In the genomic region with DNA sequence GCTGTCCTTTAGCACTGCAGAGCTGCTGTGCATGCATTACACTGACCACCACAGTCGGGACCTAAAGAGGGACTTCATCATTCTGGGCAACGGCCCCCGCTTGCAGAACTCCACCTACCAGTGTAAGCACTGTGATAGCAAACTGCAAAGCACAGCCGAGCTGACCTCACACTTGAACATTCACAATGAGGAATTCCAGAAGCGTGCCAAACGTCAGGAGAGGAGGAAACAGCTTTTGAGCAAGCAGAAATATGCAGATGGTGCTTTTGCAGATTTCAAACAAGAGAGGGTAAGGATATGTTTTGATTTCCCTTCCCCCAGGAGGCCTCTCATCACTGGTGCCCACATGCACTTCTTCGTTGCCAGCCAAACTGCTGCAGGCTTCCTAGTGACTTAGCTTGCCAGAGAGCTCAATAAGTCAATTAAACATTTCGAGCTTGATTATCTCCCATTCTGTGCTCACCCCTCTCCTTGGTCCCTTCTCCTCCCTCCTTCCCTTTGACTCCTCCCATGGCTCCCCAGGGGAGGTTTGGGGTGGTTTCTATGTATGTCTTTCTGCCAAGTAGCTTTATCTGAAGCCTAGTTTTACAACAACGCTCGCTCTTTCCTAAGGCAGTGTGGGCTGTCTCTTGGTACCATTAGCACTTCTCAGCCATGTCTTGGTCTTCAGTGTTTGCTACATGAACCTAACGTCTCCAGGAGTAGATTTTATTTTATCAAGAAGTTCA, we compare ENCODE assay signal across 21 cellular contexts.
DNase-seq lines count a peak whose midpoint lies in the region; ATAC-seq and TF ChIP-seq lines count a peak whose summit lies in the region.
"Had no signal": no experiment of that assay in that cellular context is flagged by ENCODE, and none has a peak within 500 bp of the region (broad histone marks: within the 10 kb centered on the region; RNA-seq: fewer than 3 reads in every experiment).

No MANE protein-coding gene starts in this region.

- ATAC-seq in heart left ventricle (peak; percentile 65 to 86 (median 83)), HG02763 (IDR thresholded peaks at IDR 0.05; ENCODE audit: unreplicated experiment) (no peak), HG02885 (IDR thresholded peaks at IDR 0.05; ENCODE audit: poor library complexity, unreplicated experiment) (no peak)
- ATAC-seq: GM12878; naive thymus-derived CD4-positive, alpha-beta T cell; T-helper 17 cell had no signal

- no peak overlapping the region for H2AFZ ChIP-seq in osteoblast (ENCODE audit: low read length)

- intact Hi-C loops in heart left ventricle (cut with DNase I): loop anchor here in 2 of 10 donors (5.0 to 10.0 kb wide), 2 partner anchors 65 to 67 kb away; partner anchors contain the start of gene ZNF462 (in 2 of the 2)

- H3K27me3 ChIP-seq in heart left ventricle: no peaks in the 10 kb centered on the region
- no peaks in the 10 kb centered on the region for H3K27me3 ChIP-seq in osteoblast (ENCODE audit: insufficient read depth, low read length)

- H3K9me3 ChIP-seq in heart left ventricle (no peaks in the 10 kb centered on the region), osteoblast (ENCODE audit: low read depth, low read length) (no peaks in the 10 kb centered on the region)
- H3K9me3 ChIP-seq: psoas muscle had no signal

- H3K4me1 ChIP-seq in heart left ventricle (peaks cover 0 to 29% (median 17%) of the 10 kb centered on the region in 12 donors), osteoblast (ENCODE audit: insufficient read depth, low read length) (peaks cover 4% of the 10 kb centered on the region)
- H3K4me1 ChIP-seq: psoas muscle had no signal

- no peaks in the 10 kb centered on the region for H4K20me1 ChIP-seq in osteoblast (ENCODE audit: insufficient read depth, low read length)

- H3K27ac ChIP-seq in heart left ventricle (peak overlapping the region in 9 of 12 donors; percentile 32 to 71 (median 43)), osteoblast (ENCODE audit: low read depth, low read length) (no peak overlapping the region)
- H3K27ac ChIP-seq: psoas muscle had no signal

- no peaks in the 10 kb centered on the region for H3K79me2 ChIP-seq in osteoblast (ENCODE audit: insufficient read depth, low read length)

- TF ChIP-seq CTCF in heart left ventricle (IDR thresholded peaks at IDR 0.05): no peak
- no peak for TF ChIP-seq CTCF in osteoblast (IDR thresholded peaks at IDR 0.05; ENCODE audit: extremely low read depth, low read depth, low read length)

- TF ChIP-seq POLR2A in heart left ventricle (IDR thresholded peaks at IDR 0.05): no peak

- 16 to 25% (median 22%) methylated on average over 11 of the region's 11 CpGs for WGBS in heart left ventricle, 4 donors

- H3K4me3 ChIP-seq in heart left ventricle (peak overlapping the region in 2 of 12 donors; percentile 1 to 3), osteoblast (ENCODE audit: insufficient read depth, low read length) (no peak overlapping the region)
- H3K4me3 ChIP-seq: GM12878, psoas muscle had no signal

- DNase-seq in EH (ENCODE audit: low read depth): peak; percentile 33
- DNase-seq in cerebellum (ENCODE audit: low spot score): peak; percentile 20
- peak in 4 of 5 donors; percentile 37 to 66 (median 54) for DNase-seq in heart left ventricle
- DNase-seq in osteoblast (ENCODE audit: insufficient read length, low spot score, missing footprints): peak; percentile 73
- no peak for DNase-seq in NCI-H1092 (lab: John Stamatoyannopoulos, UW)
- no peak for DNase-seq in NK-92 (lab: John Stamatoyannopoulos, UW; ENCODE audit: unreplicated experiment)
- DNase-seq: activated CD4-positive, CD25-positive, alpha-beta regulatory T cell; COR-L47; cortex of kidney; erythroblast; Kasumi-1; naive thymus-derived CD4-positive, alpha-beta T cell; NCI-H1436 treated with DMSO at 0.1 percent for 48 hours; NCI-H345; psoas muscle; SHP77; stimulated activated CD4-positive, alpha-beta T cell treated with anti-CD3 and anti-CD28 coated beads, Interleukin-15, amount 100 ng/mL, for 24 hours; T-helper 17 cell had no signal

- peaks cover 0 to 86% (median 55%) of the 10 kb centered on the region in 9 donors for H3K36me3 ChIP-seq in heart left ventricle
- peaks cover 30% of the 10 kb centered on the region for H3K36me3 ChIP-seq in osteoblast (ENCODE audit: insufficient read depth, low read length)

- H3K4me2 ChIP-seq in osteoblast (ENCODE audit: insufficient read depth, low read length): no peak overlapping the region

Comparison
In these comparisons a context has a peak if more than half of its experiments do, and no peak if none do; other contexts are left out.
1. DNase-seq: peak in EH (single experiment), cerebellum (single experiment), heart left ventricle (4 of 5) and osteoblast (single experiment); none in NCI-H1092 (single experiment) and NK-92 (single experiment).
2. ATAC-seq: peak in heart left ventricle (4 of 4); none in HG02763 (single experiment) and HG02885 (single experiment).